Comparison of ENCODE assay signal across 19 cellular contexts in the genomic region with DNA sequence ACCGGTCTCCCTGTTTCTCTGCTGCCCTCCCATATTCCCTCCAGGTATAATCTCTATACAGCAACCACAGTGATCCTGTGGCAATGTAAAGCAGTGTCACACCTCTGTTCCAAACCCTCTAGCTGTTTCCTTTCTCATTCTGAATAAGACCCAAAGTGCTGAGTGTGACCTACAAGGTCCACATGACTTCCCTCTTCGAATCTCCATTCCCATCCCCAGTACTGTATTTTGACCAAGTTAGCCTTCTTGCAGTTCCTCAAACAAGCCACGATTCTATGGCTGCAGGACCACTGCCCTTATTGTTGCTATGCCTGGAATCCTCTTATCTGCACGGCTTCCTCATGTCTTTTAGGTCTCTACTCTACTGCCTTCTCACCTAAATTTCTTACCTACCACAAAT.
DNase-seq lines count a peak whose midpoint lies in the region; ATAC-seq, FAIRE-seq and TF ChIP-seq lines count a peak whose summit lies in the region.
"Had no signal": no experiment of that assay in that cellular context is flagged by ENCODE, and none has a peak within 500 bp of the region (broad histone marks: within the 10 kb centered on the region; RNA-seq: fewer than 3 reads in every experiment).

No MANE protein-coding gene starts in this region.

- no peak overlapping the region for H2AFZ ChIP-seq in GM23338

- peaks cover 8% of the 10 kb centered on the region for H3K36me3 Mint-ChIP-seq in GM23338 (ENCODE audit: low read depth)
- H3K36me3 Mint-ChIP-seq: CD4-positive, alpha-beta memory T cell had no signal

- H3K4me1 Mint-ChIP-seq in GM23338: peaks cover 15% of the 10 kb centered on the region
- H3K4me1 Mint-ChIP-seq: CD4-positive, alpha-beta memory T cell had no signal

- H3K4me1 ChIP-seq in GM23338 (ENCODE audit: insufficient read depth) (no peaks in the 10 kb centered on the region), upper lobe of left lung (peaks cover 0 to 6% (median 3%) of the 10 kb centered on the region in 4 donors)
- H3K4me1 ChIP-seq: BE2C had no signal

- H3K36me3 ChIP-seq in GM23338 (ENCODE audit: insufficient read depth) (no peaks in the 10 kb centered on the region), bronchial epithelial cell (ENCODE audit: control insufficient read depth, insufficient read depth, low read length) (no peaks in the 10 kb centered on the region), upper lobe of left lung (peaks cover 0 to 32% (median 4%) of the 10 kb centered on the region in 4 donors)
- H3K36me3 ChIP-seq: BE2C had no signal

- H3K27me3 ChIP-seq in GM23338 (ENCODE audit: insufficient read depth): no peaks in the 10 kb centered on the region
- no peaks in the 10 kb centered on the region for H3K27me3 ChIP-seq in bronchial epithelial cell (ENCODE audit: control insufficient read depth, insufficient read depth, low read length)
- H3K27me3 ChIP-seq in upper lobe of left lung: no peaks in the 10 kb centered on the region
- H3K27me3 ChIP-seq: BE2C had no signal

- no peak for TF ChIP-seq EP300 in upper lobe of left lung (IDR thresholded peaks at IDR 0.05)

- ATAC-seq in GM23338: no peak
- ATAC-seq in HG03439 (IDR thresholded peaks at IDR 0.05; ENCODE audit: unreplicated experiment): no peak
- no peak for ATAC-seq in upper lobe of left lung (ENCODE audit: low FRiP score in 2 of 2)

- TF ChIP-seq CTCF in GM23338 (conservative IDR thresholded peaks at IDR 0.05; ENCODE audit: low read depth in 2 of 2) (no peak), bronchial epithelial cell (IDR thresholded peaks at IDR 0.05; ENCODE audit: insufficient read depth, low read length, severe bottlenecking) (no peak), upper lobe of left lung (IDR thresholded peaks at IDR 0.05) (no peak)

- H3K4me3 Mint-ChIP-seq in GM23338: no peak overlapping the region
- H3K4me3 Mint-ChIP-seq: CD4-positive, alpha-beta memory T cell had no signal

- peak; percentile 58 for FAIRE-seq in bronchial epithelial cell (lab: Jason Lieb, UNC)
- FAIRE-seq: A204.1, GM19239 had no signal

- H4K20me1 ChIP-seq in GM23338 (replicated peaks; ENCODE audit: insufficient read depth): no peaks in the 10 kb centered on the region

- no peak overlapping the region for H3K4me2 ChIP-seq in GM23338

- no peak for TF ChIP-seq POLR2A in upper lobe of left lung (IDR thresholded peaks at IDR 0.05)

- no peaks in the 10 kb centered on the region for H3F3A ChIP-seq in GM23338 (replicated peaks; ENCODE audit: low read depth)

- no peaks in the 10 kb centered on the region for H3K9me3 Mint-ChIP-seq in GM23338

- DNase-seq in GM23338 (ENCODE audit: low spot score) (no peak), bronchial epithelial cell (ENCODE audit: low read depth) (no peak), medulla oblongata (ENCODE audit: extremely low spot score) (peak; percentile 60), putamen (ENCODE audit: low spot score) (peak; percentile 15), NCI-H446 treated with DMSO at 0.1 percent for 48 hours (lab: John Stamatoyannopoulos, UW) (no peak), upper lobe of left lung (no peak)
- DNase-seq: BE2C; CD4-positive, alpha-beta memory T cell; DMS153; DND-41; GDM1; H7; IMR-90; KBM-7 had no signal

- H3K4me3 ChIP-seq in GM23338 (no peak overlapping the region), bronchial epithelial cell (ENCODE audit: low read depth, low read length) (no peak overlapping the region), upper lobe of left lung (no peak overlapping the region)

- H3K27me3 Mint-ChIP-seq in GM23338 (ENCODE audit: insufficient read depth, low read depth, poor library complexity): peaks cover 6% of the 10 kb centered on the region

- no peaks in the 10 kb centered on the region for H3K9me3 ChIP-seq in upper lobe of left lung
- H3K9me3 ChIP-seq: BE2C had no signal

- H3K79me2 ChIP-seq in GM23338 (replicated peaks; ENCODE audit: insufficient read depth): no peaks in the 10 kb centered on the region

- WGBS in upper lobe of left lung, 2 donors: 84 to 86% methylated on average over 4 of the region's 4 CpGs

- peak overlapping the region; percentile 13; the same call in 1 of the 2 replicates for H3K27ac Mint-ChIP-seq in GM23338
- H3K27ac Mint-ChIP-seq: CD4-positive, alpha-beta memory T cell had no signal

- H3K27ac ChIP-seq in GM23338 (ENCODE audit: low read depth) (no peak overlapping the region), upper lobe of left lung (no peak overlapping the region)
- H3K27ac ChIP-seq: C4-2B, HL-60 had no signal

- no peaks in the 10 kb centered on the region for H3K9me2 ChIP-seq in GM23338 (ENCODE audit: insufficient read depth)

TF ChIP-seq in GM23338, 12 proteins besides CTCF, POLR2A, EP300 and RAD21 (continues in another document):
- no peak for TF ChIP-seq JUNB (IDR thresholded peaks at IDR 0.05; ENCODE audit: unreplicated experiment)
- no peak for TF ChIP-seq ZNF331 (CRISPR knock-in tag; IDR thresholded peaks at IDR 0.05; ENCODE audit: low read depth)
- TF ChIP-seq POLR2AphosphoS5 (IDR thresholded peaks at IDR 0.05; ENCODE audit: low read depth): no peak
- TF ChIP-seq, protein P1, sequence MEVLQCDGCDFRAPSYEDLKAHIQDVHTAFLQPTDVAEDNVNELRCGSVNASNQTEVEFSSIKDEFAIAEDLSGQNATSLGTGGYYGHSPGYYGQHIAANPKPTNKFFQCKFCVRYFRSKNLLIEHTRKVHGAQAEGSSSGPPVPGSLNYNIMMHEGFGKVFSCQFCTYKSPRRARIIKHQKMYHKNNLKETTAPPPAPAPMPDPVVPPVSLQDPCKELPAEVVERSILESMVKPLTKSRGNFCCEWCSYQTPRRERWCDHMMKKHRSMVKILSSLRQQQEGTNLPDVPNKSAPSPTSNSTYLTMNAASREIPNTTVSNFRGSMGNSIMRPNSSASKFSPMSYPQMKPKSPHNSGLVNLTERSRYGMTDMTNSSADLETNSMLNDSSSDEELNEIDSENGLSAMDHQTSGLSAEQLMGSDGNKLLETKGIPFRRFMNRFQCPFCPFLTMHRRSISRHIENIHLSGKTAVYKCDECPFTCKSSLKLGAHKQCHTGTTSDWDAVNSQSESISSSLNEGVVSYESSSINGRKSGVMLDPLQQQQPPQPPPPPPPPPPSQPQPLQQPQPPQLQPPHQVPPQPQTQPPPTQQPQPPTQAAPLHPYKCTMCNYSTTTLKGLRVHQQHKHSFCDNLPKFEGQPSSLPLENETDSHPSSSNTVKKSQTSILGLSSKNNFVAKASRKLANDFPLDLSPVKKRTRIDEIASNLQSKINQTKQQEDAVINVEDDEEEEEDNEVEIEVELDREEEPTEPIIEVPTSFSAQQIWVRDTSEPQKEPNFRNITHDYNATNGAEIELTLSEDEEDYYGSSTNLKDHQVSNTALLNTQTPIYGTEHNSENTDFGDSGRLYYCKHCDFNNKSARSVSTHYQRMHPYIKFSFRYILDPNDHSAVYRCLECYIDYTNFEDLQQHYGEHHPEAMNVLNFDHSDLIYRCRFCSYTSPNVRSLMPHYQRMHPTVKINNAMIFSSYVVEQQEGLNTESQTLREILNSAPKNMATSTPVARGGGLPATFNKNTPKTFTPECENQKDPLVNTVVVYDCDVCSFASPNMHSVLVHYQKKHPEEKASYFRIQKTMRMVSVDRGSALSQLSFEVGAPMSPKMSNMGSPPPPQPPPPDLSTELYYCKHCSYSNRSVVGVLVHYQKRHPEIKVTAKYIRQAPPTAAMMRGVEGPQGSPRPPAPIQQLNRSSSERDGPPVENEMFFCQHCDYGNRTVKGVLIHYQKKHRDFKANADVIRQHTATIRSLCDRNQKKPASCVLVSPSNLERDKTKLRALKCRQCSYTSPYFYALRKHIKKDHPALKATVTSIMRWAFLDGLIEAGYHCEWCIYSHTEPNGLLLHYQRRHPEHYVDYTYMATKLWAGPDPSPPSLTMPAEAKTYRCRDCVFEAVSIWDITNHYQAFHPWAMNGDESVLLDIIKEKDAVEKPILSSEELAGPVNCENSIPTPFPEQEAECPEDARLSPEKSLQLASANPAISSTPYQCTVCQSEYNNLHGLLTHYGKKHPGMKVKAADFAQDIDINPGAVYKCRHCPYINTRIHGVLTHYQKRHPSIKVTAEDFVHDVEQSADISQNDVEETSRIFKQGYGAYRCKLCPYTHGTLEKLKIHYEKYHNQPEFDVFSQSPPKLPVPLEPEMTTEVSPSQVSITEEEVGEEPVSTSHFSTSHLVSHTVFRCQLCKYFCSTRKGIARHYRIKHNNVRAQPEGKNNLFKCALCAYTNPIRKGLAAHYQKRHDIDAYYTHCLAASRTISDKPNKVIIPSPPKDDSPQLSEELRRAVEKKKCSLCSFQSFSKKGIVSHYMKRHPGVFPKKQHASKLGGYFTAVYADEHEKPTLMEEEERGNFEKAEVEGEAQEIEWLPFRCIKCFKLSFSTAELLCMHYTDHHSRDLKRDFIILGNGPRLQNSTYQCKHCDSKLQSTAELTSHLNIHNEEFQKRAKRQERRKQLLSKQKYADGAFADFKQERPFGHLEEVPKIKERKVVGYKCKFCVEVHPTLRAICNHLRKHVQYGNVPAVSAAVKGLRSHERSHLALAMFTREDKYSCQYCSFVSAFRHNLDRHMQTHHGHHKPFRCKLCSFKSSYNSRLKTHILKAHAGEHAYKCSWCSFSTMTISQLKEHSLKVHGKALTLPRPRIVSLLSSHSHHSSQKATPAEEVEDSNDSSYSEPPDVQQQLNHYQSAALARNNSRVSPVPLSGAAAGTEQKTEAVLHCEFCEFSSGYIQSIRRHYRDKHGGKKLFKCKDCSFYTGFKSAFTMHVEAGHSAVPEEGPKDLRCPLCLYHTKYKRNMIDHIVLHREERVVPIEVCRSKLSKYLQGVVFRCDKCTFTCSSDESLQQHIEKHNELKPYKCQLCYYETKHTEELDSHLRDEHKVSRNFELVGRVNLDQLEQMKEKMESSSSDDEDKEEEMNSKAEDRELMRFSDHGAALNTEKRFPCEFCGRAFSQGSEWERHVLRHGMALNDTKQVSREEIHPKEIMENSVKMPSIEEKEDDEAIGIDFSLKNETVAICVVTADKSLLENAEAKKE (CRISPR knock-in tag; IDR thresholded peaks at IDR 0.05): no peak

Comparison
In these comparisons a context has a peak if more than half of its experiments do, and no peak if none do; other contexts are left out.
1. DNase-seq: peak in medulla oblongata (single experiment) and putamen (single experiment); none in GM23338 (single experiment), bronchial epithelial cell (single experiment), NCI-H446 treated with DMSO at 0.1 percent for 48 hours (single experiment) and upper lobe of left lung (0 of 2).